1 cellular context compared by ENCODE assay signal in the genomic region with DNA sequence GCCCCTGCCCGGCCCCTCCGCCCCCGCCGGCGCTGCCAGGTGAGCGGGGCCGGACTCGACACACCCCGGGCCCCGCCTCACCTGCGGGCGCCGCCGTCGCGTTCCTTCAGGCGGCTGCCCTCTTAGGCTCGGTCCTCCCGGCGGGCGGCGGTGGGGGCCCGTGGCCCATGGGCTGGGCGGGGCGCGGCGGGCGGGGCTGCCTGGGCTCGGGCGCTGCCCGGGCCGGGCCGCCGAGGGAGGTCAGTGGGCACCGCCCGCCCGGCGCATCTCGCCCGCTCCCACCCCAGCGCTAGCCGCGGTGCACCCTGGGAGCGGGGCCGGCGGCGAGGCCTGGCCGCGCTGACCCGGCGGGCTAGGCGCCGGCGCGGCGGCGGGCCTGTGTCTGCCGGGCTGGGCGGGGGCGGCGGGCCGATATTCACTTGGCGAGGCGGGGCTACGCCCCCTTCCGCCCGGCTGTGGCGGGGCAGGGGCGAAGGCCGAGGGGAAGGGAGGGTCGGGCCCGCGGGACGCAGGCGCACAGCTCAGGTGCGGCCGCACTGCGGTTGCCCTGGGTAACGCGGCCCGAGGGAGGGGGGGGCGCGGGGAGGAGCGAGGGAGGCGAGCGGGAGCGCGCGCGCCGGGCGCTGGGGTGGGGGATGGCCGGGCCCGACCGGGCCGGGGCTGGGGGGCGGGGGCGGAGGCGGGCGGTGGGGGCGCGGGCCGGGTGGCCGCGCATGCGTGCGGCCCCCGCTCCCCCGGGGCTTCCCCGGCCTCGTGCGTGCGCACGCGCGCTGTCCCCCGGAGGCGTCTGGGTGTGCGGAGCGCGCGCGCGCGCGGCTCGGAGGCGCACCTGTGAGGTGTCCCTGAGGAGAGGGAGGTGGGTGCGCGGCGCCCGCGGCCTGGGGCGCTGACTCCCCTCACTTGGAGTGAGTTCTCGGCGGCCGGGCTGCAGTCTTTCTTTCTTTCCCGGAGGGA.
TF ChIP-seq lines count a peak whose summit lies in the region.

A gene with protein sequence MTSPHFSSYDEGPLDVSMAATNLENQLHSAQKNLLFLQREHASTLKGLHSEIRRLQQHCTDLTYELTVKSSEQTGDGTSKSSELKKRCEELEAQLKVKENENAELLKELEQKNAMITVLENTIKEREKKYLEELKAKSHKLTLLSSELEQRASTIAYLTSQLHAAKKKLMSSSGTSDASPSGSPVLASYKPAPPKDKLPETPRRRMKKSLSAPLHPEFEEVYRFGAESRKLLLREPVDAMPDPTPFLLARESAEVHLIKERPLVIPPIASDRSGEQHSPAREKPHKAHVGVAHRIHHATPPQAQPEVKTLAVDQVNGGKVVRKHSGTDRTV (minus strand): TSS at position 384 of the 954 bp plus-strand sequence. CDS start 28,526 bp downstream, outside the sequence.
A gene (plus strand): TSS at position 768 of the 954 bp plus-strand sequence. CDS start 38,930 bp downstream, outside the sequence.

TF ChIP-seq in K562, 482 proteins besides CTCF, POLR2A, EP300 and RAD21 (continued from another document and continues in another):
- TF ChIP-seq SRSF9 (IDR thresholded peaks at IDR 0.05; ENCODE audit: borderline replicate concordance, low read depth, low read length): no peak
- TF ChIP-seq, protein P1, sequence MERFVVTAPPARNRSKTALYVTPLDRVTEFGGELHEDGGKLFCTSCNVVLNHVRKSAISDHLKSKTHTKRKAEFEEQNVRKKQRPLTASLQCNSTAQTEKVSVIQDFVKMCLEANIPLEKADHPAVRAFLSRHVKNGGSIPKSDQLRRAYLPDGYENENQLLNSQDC (CRISPR knock-in tag; IDR thresholded peaks at IDR 0.05): no peak
- TF ChIP-seq CREB1 (IDR thresholded peaks at IDR 0.05): no peak
- no peak for TF ChIP-seq CREB1 (CRISPR knock-in tag; IDR thresholded peaks at IDR 0.05)
- TF ChIP-seq, protein P2, sequence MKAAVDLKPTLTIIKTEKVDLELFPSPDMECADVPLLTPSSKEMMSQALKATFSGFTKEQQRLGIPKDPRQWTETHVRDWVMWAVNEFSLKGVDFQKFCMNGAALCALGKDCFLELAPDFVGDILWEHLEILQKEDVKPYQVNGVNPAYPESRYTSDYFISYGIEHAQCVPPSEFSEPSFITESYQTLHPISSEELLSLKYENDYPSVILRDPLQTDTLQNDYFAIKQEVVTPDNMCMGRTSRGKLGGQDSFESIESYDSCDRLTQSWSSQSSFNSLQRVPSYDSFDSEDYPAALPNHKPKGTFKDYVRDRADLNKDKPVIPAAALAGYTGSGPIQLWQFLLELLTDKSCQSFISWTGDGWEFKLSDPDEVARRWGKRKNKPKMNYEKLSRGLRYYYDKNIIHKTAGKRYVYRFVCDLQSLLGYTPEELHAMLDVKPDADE (conservative IDR thresholded peaks at IDR 0.05; ENCODE audit: control insufficient read depth, low read depth, low read length): peak; percentile 9; the same call in 1 of the 2 replicates
- no peak for TF ChIP-seq SAFB2 (IDR thresholded peaks at IDR 0.05; ENCODE audit: borderline replicate concordance, low read depth, low read length, severe bottlenecking)
- peak; percentile 31 for TF ChIP-seq POLR2B (IDR thresholded peaks at IDR 0.05; ENCODE audit: low read depth, partially characterized antibody)
- TF ChIP-seq, protein P3, sequence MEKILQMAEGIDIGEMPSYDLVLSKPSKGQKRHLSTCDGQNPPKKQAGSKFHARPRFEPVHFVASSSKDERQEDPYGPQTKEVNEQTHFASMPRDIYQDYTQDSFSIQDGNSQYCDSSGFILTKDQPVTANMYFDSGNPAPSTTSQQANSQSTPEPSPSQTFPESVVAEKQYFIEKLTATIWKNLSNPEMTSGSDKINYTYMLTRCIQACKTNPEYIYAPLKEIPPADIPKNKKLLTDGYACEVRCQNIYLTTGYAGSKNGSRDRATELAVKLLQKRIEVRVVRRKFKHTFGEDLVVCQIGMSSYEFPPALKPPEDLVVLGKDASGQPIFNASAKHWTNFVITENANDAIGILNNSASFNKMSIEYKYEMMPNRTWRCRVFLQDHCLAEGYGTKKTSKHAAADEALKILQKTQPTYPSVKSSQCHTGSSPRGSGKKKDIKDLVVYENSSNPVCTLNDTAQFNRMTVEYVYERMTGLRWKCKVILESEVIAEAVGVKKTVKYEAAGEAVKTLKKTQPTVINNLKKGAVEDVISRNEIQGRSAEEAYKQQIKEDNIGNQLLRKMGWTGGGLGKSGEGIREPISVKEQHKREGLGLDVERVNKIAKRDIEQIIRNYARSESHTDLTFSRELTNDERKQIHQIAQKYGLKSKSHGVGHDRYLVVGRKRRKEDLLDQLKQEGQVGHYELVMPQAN (IDR thresholded peaks at IDR 0.05; ENCODE audit: borderline replicate concordance): no peak
- TF ChIP-seq RNF2 (IDR thresholded peaks at IDR 0.05): no peak
- peak; percentile 69 for TF ChIP-seq EGR1 (conservative IDR thresholded peaks at IDR 0.05)
- TF ChIP-seq MAZ (CRISPR knock-in tag; conservative IDR thresholded peaks at IDR 0.05 in 1 of 2, IDR thresholded peaks at IDR 0.05 in 1 of 2): peak; percentile 74 to 81; a peak in 2 of 4 replicates
- TF ChIP-seq DNMT1 (IDR thresholded peaks at IDR 0.05): no peak
- TF ChIP-seq MYC (IDR thresholded peaks at IDR 0.05; ENCODE audit: low read depth, low read length): peak; percentile 67; the same call in 1 of the 2 replicates
- TF ChIP-seq MYC (CRISPR knock-in tag; IDR thresholded peaks at IDR 0.05; ENCODE audit: borderline replicate concordance, low read depth): no peak
- TF ChIP-seq NR2C2 (CRISPR knock-in tag; IDR thresholded peaks at IDR 0.05): no peak
- TF ChIP-seq NR2C2 (tag; IDR thresholded peaks at IDR 0.05): peak; percentile 89
- no peak for TF ChIP-seq CBX2 (IDR thresholded peaks at IDR 0.05; ENCODE audit: insufficient read depth, low read length, poor library complexity, severe bottlenecking)
- TF ChIP-seq, protein P4, sequence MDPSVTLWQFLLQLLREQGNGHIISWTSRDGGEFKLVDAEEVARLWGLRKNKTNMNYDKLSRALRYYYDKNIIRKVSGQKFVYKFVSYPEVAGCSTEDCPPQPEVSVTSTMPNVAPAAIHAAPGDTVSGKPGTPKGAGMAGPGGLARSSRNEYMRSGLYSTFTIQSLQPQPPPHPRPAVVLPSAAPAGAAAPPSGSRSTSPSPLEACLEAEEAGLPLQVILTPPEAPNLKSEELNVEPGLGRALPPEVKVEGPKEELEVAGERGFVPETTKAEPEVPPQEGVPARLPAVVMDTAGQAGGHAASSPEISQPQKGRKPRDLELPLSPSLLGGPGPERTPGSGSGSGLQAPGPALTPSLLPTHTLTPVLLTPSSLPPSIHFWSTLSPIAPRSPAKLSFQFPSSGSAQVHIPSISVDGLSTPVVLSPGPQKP (CRISPR knock-in tag; IDR thresholded peaks at IDR 0.05): no peak
- TF ChIP-seq, protein P5, sequence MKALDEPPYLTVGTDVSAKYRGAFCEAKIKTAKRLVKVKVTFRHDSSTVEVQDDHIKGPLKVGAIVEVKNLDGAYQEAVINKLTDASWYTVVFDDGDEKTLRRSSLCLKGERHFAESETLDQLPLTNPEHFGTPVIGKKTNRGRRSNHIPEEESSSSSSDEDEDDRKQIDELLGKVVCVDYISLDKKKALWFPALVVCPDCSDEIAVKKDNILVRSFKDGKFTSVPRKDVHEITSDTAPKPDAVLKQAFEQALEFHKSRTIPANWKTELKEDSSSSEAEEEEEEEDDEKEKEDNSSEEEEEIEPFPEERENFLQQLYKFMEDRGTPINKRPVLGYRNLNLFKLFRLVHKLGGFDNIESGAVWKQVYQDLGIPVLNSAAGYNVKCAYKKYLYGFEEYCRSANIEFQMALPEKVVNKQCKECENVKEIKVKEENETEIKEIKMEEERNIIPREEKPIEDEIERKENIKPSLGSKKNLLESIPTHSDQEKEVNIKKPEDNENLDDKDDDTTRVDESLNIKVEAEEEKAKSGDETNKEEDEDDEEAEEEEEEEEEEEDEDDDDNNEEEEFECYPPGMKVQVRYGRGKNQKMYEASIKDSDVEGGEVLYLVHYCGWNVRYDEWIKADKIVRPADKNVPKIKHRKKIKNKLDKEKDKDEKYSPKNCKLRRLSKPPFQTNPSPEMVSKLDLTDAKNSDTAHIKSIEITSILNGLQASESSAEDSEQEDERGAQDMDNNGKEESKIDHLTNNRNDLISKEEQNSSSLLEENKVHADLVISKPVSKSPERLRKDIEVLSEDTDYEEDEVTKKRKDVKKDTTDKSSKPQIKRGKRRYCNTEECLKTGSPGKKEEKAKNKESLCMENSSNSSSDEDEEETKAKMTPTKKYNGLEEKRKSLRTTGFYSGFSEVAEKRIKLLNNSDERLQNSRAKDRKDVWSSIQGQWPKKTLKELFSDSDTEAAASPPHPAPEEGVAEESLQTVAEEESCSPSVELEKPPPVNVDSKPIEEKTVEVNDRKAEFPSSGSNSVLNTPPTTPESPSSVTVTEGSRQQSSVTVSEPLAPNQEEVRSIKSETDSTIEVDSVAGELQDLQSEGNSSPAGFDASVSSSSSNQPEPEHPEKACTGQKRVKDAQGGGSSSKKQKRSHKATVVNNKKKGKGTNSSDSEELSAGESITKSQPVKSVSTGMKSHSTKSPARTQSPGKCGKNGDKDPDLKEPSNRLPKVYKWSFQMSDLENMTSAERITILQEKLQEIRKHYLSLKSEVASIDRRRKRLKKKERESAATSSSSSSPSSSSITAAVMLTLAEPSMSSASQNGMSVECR (CRISPR knock-in tag; IDR thresholded peaks at IDR 0.05): 0 out of 2 replicates have a peak, but pooled peaks have one; percentile 18
- TF ChIP-seq, protein P6, sequence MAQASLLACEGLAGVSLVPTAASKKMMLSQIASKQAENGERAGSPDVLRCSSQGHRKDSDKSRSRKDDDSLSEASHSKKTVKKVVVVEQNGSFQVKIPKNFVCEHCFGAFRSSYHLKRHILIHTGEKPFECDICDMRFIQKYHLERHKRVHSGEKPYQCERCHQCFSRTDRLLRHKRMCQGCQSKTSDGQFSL (CRISPR knock-in tag; IDR thresholded peaks at IDR 0.05): peak; percentile 52; the same call in 1 of the 2 replicates
- TF ChIP-seq, protein P6 (tag; IDR thresholded peaks at IDR 0.05): peak in 1 of 2 experiments; percentile 46; a peak in 1 of 4 replicates
- peak; percentile 43 for TF ChIP-seq RBM22 (IDR thresholded peaks at IDR 0.05; ENCODE audit: low read depth, low read length, poor library complexity, severe bottlenecking)
- TF ChIP-seq SIN3B (IDR thresholded peaks at IDR 0.05; ENCODE audit: low read depth): 0 out of 2 replicates have a peak, but pooled peaks have one; percentile 27
- peak; percentile 24 for TF ChIP-seq HNRNPLL (IDR thresholded peaks at IDR 0.05; ENCODE audit: low read depth, low read length, poor library complexity, severe bottlenecking)
- TF ChIP-seq, protein P7, sequence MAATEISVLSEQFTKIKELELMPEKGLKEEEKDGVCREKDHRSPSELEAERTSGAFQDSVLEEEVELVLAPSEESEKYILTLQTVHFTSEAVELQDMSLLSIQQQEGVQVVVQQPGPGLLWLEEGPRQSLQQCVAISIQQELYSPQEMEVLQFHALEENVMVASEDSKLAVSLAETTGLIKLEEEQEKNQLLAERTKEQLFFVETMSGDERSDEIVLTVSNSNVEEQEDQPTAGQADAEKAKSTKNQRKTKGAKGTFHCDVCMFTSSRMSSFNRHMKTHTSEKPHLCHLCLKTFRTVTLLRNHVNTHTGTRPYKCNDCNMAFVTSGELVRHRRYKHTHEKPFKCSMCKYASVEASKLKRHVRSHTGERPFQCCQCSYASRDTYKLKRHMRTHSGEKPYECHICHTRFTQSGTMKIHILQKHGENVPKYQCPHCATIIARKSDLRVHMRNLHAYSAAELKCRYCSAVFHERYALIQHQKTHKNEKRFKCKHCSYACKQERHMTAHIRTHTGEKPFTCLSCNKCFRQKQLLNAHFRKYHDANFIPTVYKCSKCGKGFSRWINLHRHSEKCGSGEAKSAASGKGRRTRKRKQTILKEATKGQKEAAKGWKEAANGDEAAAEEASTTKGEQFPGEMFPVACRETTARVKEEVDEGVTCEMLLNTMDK (IDR thresholded peaks at IDR 0.05; ENCODE audit: borderline replicate concordance, insufficient read depth, low read depth, low read length, poor library complexity, severe bottlenecking): peak; percentile 75
- TF ChIP-seq, protein P8, sequence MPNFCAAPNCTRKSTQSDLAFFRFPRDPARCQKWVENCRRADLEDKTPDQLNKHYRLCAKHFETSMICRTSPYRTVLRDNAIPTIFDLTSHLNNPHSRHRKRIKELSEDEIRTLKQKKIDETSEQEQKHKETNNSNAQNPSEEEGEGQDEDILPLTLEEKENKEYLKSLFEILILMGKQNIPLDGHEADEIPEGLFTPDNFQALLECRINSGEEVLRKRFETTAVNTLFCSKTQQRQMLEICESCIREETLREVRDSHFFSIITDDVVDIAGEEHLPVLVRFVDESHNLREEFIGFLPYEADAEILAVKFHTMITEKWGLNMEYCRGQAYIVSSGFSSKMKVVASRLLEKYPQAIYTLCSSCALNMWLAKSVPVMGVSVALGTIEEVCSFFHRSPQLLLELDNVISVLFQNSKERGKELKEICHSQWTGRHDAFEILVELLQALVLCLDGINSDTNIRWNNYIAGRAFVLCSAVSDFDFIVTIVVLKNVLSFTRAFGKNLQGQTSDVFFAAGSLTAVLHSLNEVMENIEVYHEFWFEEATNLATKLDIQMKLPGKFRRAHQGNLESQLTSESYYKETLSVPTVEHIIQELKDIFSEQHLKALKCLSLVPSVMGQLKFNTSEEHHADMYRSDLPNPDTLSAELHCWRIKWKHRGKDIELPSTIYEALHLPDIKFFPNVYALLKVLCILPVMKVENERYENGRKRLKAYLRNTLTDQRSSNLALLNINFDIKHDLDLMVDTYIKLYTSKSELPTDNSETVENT (CRISPR knock-in tag; IDR thresholded peaks at IDR 0.05): 0 out of 2 replicates have a peak, but pooled peaks have one; percentile 19
- TF ChIP-seq RB1 (IDR thresholded peaks at IDR 0.05; ENCODE audit: low read depth): peak; percentile 86
- TF ChIP-seq KDM4B (IDR thresholded peaks at IDR 0.05; ENCODE audit: borderline replicate concordance in 2 of 2, low read depth in 1 of 2): peak in 1 of 2 experiments; percentile 64; a peak in 1 of 4 replicates
- TF ChIP-seq, protein P9, sequence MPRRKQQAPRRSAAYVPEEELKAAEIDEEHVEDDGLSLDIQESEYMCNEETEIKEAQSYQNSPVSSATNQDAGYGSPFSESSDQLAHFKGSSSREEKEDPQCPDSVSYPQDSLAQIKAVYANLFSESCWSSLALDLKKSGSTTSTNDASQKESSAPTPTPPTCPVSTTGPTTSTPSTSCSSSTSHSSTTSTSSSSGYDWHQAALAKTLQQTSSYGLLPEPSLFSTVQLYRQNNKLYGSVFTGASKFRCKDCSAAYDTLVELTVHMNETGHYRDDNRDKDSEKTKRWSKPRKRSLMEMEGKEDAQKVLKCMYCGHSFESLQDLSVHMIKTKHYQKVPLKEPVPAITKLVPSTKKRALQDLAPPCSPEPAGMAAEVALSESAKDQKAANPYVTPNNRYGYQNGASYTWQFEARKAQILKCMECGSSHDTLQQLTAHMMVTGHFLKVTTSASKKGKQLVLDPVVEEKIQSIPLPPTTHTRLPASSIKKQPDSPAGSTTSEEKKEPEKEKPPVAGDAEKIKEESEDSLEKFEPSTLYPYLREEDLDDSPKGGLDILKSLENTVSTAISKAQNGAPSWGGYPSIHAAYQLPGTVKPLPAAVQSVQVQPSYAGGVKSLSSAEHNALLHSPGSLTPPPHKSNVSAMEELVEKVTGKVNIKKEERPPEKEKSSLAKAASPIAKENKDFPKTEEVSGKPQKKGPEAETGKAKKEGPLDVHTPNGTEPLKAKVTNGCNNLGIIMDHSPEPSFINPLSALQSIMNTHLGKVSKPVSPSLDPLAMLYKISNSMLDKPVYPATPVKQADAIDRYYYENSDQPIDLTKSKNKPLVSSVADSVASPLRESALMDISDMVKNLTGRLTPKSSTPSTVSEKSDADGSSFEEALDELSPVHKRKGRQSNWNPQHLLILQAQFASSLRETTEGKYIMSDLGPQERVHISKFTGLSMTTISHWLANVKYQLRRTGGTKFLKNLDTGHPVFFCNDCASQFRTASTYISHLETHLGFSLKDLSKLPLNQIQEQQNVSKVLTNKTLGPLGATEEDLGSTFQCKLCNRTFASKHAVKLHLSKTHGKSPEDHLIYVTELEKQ (CRISPR knock-in tag; IDR thresholded peaks at IDR 0.05): no peak
- no peak for TF ChIP-seq KLF6 (CRISPR knock-in tag; IDR thresholded peaks at IDR 0.05; ENCODE audit: borderline replicate concordance)
- no peak for TF ChIP-seq ZNF174 (CRISPR knock-in tag; IDR thresholded peaks at IDR 0.05)
